Comparison of ENCODE assay signal across 10 cellular contexts in the genomic region with DNA sequence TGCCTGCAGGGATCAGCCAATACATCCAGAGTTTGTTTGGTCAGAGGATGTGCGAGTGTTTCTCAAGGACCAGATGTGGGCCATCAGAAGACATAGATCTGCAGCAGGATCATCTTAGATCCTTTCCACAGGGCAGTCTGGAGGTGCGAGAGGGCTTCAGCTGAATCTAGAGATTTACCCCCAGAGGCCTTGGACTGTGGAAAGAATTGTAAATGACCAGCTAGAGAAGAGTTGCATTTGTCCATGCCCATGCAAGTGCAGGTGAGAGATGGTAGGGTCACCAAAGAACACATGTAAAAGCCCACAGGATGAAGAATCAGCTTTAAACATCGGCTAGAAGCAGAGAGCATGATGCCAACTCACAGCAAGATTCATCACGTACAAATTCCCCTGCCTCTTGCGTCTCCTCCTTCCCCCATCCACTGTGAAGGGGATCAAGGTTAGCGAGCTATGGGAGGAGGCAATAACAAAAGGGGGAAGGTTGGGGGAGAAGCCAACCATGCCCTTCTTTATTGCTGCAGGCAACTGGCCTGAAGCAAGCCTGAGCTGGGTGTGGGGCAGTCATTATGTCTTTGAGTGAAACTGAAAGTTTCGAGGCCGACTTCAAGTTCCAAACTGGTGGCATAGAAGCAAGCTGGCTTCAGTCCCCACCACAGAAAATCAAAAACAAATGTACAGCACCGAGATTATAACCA.
DNase-seq lines count a peak whose midpoint lies in the region; ATAC-seq lines count a peak whose summit lies in the region.
"Had no signal": no experiment of that assay in that cellular context is flagged by ENCODE, and none has a peak within 500 bp of the region (broad histone marks: within the 10 kb centered on the region; RNA-seq: fewer than 3 reads in every experiment).

No MANE protein-coding gene starts in this region.

- CTCF ChIA-PET in activated CD8-positive, alpha-beta memory T cell treated with anti-CD3 and anti-CD28 coated beads, Interleukin-2, amount 10 ng/mL, durations not matched to agents 7 days and 5 days (lab: Charles Lee) = interaction anchor here (0.9 to 3.4 kb wide), 14 partner anchors 10 to 135 kb away, joined by 3 to 20 read pairs (median 4); partner anchors contain the start of gene SCML4

- no peaks in the 10 kb centered on the region for H3K9me3 Mint-ChIP-seq in activated CD8-positive, alpha-beta memory T cell treated with anti-CD3 and anti-CD28 coated beads, Interleukin-2, amount 10 ng/mL, durations not matched to agents 7 days and 5 days (ENCODE audit: low read depth)
- H3K9me3 Mint-ChIP-seq in activated naive CD4-positive, alpha-beta T cell treated with anti-CD3 and anti-CD28 coated beads, Interleukin-2, amount 50 U/mL, for 24 hours = peaks cover 9% of the 10 kb centered on the region
- no peaks in the 10 kb centered on the region for H3K9me3 Mint-ChIP-seq in stimulated activated naive CD8-positive, alpha-beta T cell treated with anti-CD3 and anti-CD28 coated beads, Interleukin-15, Interleukin-2, amounts not matched to agents 100 ng/mL and 50 ng/mL, for 24 hours

- peak overlapping the region; percentile 66 for H3K4me3 Mint-ChIP-seq in activated CD8-positive, alpha-beta memory T cell treated with anti-CD3 and anti-CD28 coated beads, Interleukin-2, amount 10 ng/mL, durations not matched to agents 7 days and 5 days
- H3K4me3 Mint-ChIP-seq in activated naive CD4-positive, alpha-beta T cell treated with anti-CD3 and anti-CD28 coated beads, Interleukin-2, amount 50 U/mL, for 24 hours = peak overlapping the region; percentile 85
- H3K4me3 Mint-ChIP-seq in stimulated activated naive CD8-positive, alpha-beta T cell treated with anti-CD3 and anti-CD28 coated beads, Interleukin-15, Interleukin-2, amounts not matched to agents 100 ng/mL and 50 ng/mL, for 24 hours = peak overlapping the region; percentile 83

- peak; percentile 65 for DNase-seq in activated CD8-positive, alpha-beta memory T cell treated with anti-CD3 and anti-CD28 coated beads, Interleukin-2, amount 10 ng/mL, durations not matched to agents 7 days and 5 days
- no peak for DNase-seq in activated CD8-positive, alpha-beta memory T cell treated with anti-CD3 and anti-CD28 coated beads, Interleukin-2, amount 50 U/mL, for 4 hours
- DNase-seq in SHP77 treated with DMSO at 0.1 percent for 48 hours (lab: John Stamatoyannopoulos, UW) (no peak), NCI-H774 (lab: John Stamatoyannopoulos, UW) (no peak), NCI-H128 (lab: John Stamatoyannopoulos, UW; ENCODE audit: unreplicated experiment) (no peak)
- DNase-seq: BE2C, NCI-H1436 had no signal

- H3K27ac Mint-ChIP-seq in activated CD8-positive, alpha-beta memory T cell treated with anti-CD3 and anti-CD28 coated beads, Interleukin-2, amount 10 ng/mL, durations not matched to agents 7 days and 5 days = peak overlapping the region; percentile 90
- H3K27ac Mint-ChIP-seq in activated naive CD4-positive, alpha-beta T cell treated with anti-CD3 and anti-CD28 coated beads, Interleukin-2, amount 50 U/mL, for 24 hours = peak overlapping the region; percentile 98
- peak overlapping the region; percentile 92 for H3K27ac Mint-ChIP-seq in stimulated activated naive CD8-positive, alpha-beta T cell treated with anti-CD3 and anti-CD28 coated beads, Interleukin-15, Interleukin-2, amounts not matched to agents 100 ng/mL and 50 ng/mL, for 24 hours

- H3K4me1 Mint-ChIP-seq in activated CD8-positive, alpha-beta memory T cell treated with anti-CD3 and anti-CD28 coated beads, Interleukin-2, amount 10 ng/mL, durations not matched to agents 7 days and 5 days = peaks cover 55% of the 10 kb centered on the region
- peaks cover 79% of the 10 kb centered on the region for H3K4me1 Mint-ChIP-seq in activated naive CD4-positive, alpha-beta T cell treated with anti-CD3 and anti-CD28 coated beads, Interleukin-2, amount 50 U/mL, for 24 hours
- peaks cover 65% of the 10 kb centered on the region for H3K4me1 Mint-ChIP-seq in stimulated activated naive CD8-positive, alpha-beta T cell treated with anti-CD3 and anti-CD28 coated beads, Interleukin-15, Interleukin-2, amounts not matched to agents 100 ng/mL and 50 ng/mL, for 24 hours (ENCODE audit: low read depth)

- peaks cover 56% of the 10 kb centered on the region for H3K36me3 Mint-ChIP-seq in activated CD8-positive, alpha-beta memory T cell treated with anti-CD3 and anti-CD28 coated beads, Interleukin-2, amount 10 ng/mL, durations not matched to agents 7 days and 5 days
- H3K36me3 Mint-ChIP-seq in activated naive CD4-positive, alpha-beta T cell treated with anti-CD3 and anti-CD28 coated beads, Interleukin-2, amount 50 U/mL, for 24 hours = peaks cover 36% of the 10 kb centered on the region
- peaks cover 28% of the 10 kb centered on the region for H3K36me3 Mint-ChIP-seq in stimulated activated naive CD8-positive, alpha-beta T cell treated with anti-CD3 and anti-CD28 coated beads, Interleukin-15, Interleukin-2, amounts not matched to agents 100 ng/mL and 50 ng/mL, for 24 hours (ENCODE audit: low read depth)

- H3K27me3 Mint-ChIP-seq in activated CD8-positive, alpha-beta memory T cell treated with anti-CD3 and anti-CD28 coated beads, Interleukin-2, amount 10 ng/mL, durations not matched to agents 7 days and 5 days = no peaks in the 10 kb centered on the region
- no peaks in the 10 kb centered on the region for H3K27me3 Mint-ChIP-seq in activated naive CD4-positive, alpha-beta T cell treated with anti-CD3 and anti-CD28 coated beads, Interleukin-2, amount 50 U/mL, for 24 hours
- H3K27me3 Mint-ChIP-seq in stimulated activated naive CD8-positive, alpha-beta T cell treated with anti-CD3 and anti-CD28 coated beads, Interleukin-15, Interleukin-2, amounts not matched to agents 100 ng/mL and 50 ng/mL, for 24 hours = no peaks in the 10 kb centered on the region

- peak; percentile 72 for ATAC-seq in activated CD8-positive, alpha-beta memory T cell treated with anti-CD3 and anti-CD28 coated beads, Interleukin-2, amount 10 ng/mL, durations not matched to agents 7 days and 5 days
- ATAC-seq in HG03439 (IDR thresholded peaks at IDR 0.05; ENCODE audit: unreplicated experiment) = peak; percentile 58
